Comparison of ENCODE assay signal across 26 cellular contexts in genomic region chr1:42851420-42851819, GRCh38.
"Had no signal": no experiment of that assay in that cellular context is flagged by ENCODE, and none has a peak within 500 bp of the region (broad histone marks: within the 10 kb centered on the region; RNA-seq: fewer than 3 reads in every experiment).

No MANE protein-coding gene starts in this region.

- H3K4me3 Mint-ChIP-seq: immature natural killer cell; memory B cell; mesothelial cell of epicardium; nephron; stimulated activated memory B cell treated with anti-CD40 and anti-IgM and Interleukin-4, amounts not matched to agents 10 μg/mL and 1 μg/mL and 100 μg/mL, for 72 hours; stimulated activated naive CD8-positive, alpha-beta T cell treated with anti-CD3 and anti-CD28 coated beads, Interleukin-15, Interleukin-2, amounts not matched to agents 100 ng/mL and 50 ng/mL, for 24 hours had no signal

- H3K27me3 ChIP-seq: dorsolateral prefrontal cortex, gastrocnemius medialis, left lung, spleen, testis, tibial nerve, upper lobe of right lung, vagina had no signal

- H3K9me3 ChIP-seq: gastrocnemius medialis, lower lobe of right lung, prostate gland, testis, upper lobe of right lung, vagina had no signal

- ATAC-seq: esophagus mucosa, gastrocnemius medialis, left lung, lower lobe of right lung, sciatic nerve, upper lobe of right lung had no signal

- H3K27ac ChIP-seq: dorsolateral prefrontal cortex, gastrocnemius medialis, left lung, lower lobe of right lung, parathyroid adenoma, prostate gland, testis, tibial nerve, upper lobe of right lung, vagina had no signal

- DNase-seq: cortex of kidney; dorsolateral prefrontal cortex; effector CD8-positive, alpha-beta T cell; gastrocnemius medialis; glutamatergic neuron; immature natural killer cell; lower lobe of right lung; retina; spleen; stimulated activated CD4-positive, alpha-beta T cell treated with anti-CD3 and anti-CD28 coated beads, Interleukin-15, amount 100 ng/mL, for 24 hours; stimulated activated CD4-positive, alpha-beta T cell treated with anti-CD3 and anti-CD28 coated beads, Interleukin-1b, Interleukin-23, amount 100 ng/mL, for 48 hours; stimulated activated CD4-positive, alpha-beta T cell treated with anti-CD3 and anti-CD28 coated beads, Interleukin-4, amount 100 ng/mL, for 24 hours; testis; upper lobe of right lung had no signal

- H3K27me3 Mint-ChIP-seq: memory B cell; stimulated activated memory B cell treated with anti-CD40 and anti-IgM and Interleukin-4, amounts not matched to agents 10 μg/mL and 1 μg/mL and 100 μg/mL, for 72 hours; stimulated activated naive CD8-positive, alpha-beta T cell treated with anti-CD3 and anti-CD28 coated beads, Interleukin-15, Interleukin-2, amounts not matched to agents 100 ng/mL and 50 ng/mL, for 24 hours had no signal

- H3K27ac Mint-ChIP-seq: mesothelial cell of epicardium; nephron; stimulated activated naive CD8-positive, alpha-beta T cell treated with anti-CD3 and anti-CD28 coated beads, Interleukin-15, Interleukin-2, amounts not matched to agents 100 ng/mL and 50 ng/mL, for 24 hours had no signal

- H3K4me3 ChIP-seq: dorsolateral prefrontal cortex, gastrocnemius medialis, left lung, lower lobe of right lung, prostate gland, spleen, testis, tibial nerve, upper lobe of right lung, vagina had no signal

- H3K9me3 Mint-ChIP-seq: immature natural killer cell; stimulated activated naive CD8-positive, alpha-beta T cell treated with anti-CD3 and anti-CD28 coated beads, Interleukin-15, Interleukin-2, amounts not matched to agents 100 ng/mL and 50 ng/mL, for 24 hours had no signal

- H3K4me1 ChIP-seq: parathyroid adenoma, prostate gland had no signal
